13 cellular contexts compared by ENCODE assay signal in genomic region chr15:41943543-41944312, GRCh38. TPM values are rescaled to one million over a fixed set of nuclear protein-coding genes. Genes with fewer than 3 reads are reported as not detected.
A peak's percentile ranks its signal among the peaks of the same experiment; 100 is the strongest.
DNase-seq lines count a peak whose midpoint lies in the region; ATAC-seq and TF ChIP-seq lines count a peak whose summit lies in the region.
"Had no signal": no experiment of that assay in that cellular context is flagged by ENCODE, and none has a peak within 500 bp of the region (broad histone marks: within the 10 kb centered on the region; RNA-seq: fewer than 3 reads in every experiment).

No MANE protein-coding gene starts in this region.

- DNase-seq in T-helper 1 cell: no peak
- DNase-seq in breast epithelium (ENCODE audit: low spot score in 2 of 2): peak in 1 of 2 donors; percentile 16
- DNase-seq in tibial nerve (ENCODE audit: low spot score in 2 of 2): no peak
- no peak for DNase-seq in stimulated activated naive CD4-positive, alpha-beta T cell (lab: John Stamatoyannopoulos, UW)
- DNase-seq in NCI-H1048 (lab: John Stamatoyannopoulos, UW): no peak
- DNase-seq: activated gamma-delta T cell, colonic mucosa, NCI-H446, SHP77 treated with DMSO at 0.1 percent for 48 hours had no signal

- TF ChIP-seq EP300 in tibial nerve (IDR thresholded peaks at IDR 0.05): no peak

- no peaks in the 10 kb centered on the region for H3K9me3 Mint-ChIP-seq in T-helper 1 cell treated with Interleukin-12 subunit alpha and Interleukin-12 subunit beta and Interleukin-4 antibody, amounts not matched to agents 30 μg/mL and 1 μg/mL, for 36 hours

- intact Hi-C loops in breast epithelium (cut with DNase I; ENCODE audit: low total_unique reads): no loop called here

- H3K36me3 ChIP-seq in breast epithelium: no peaks in the 10 kb centered on the region
- H3K36me3 ChIP-seq in mesodermal cell (ENCODE audit: control insufficient read depth, insufficient read depth, low read length): peaks cover 40% of the 10 kb centered on the region
- peaks cover 0 to 22% (median 0%) of the 10 kb centered on the region in 3 donors for H3K36me3 ChIP-seq in tibial nerve
- H3K36me3 ChIP-seq: colonic mucosa had no signal

- H3K4me3 ChIP-seq in breast epithelium (peak overlapping the region in 1 of 3 donors; percentile 17), mesodermal cell (ENCODE audit: extremely low read depth, insufficient read depth, low read length, poor library complexity, severe bottlenecking) (no peak overlapping the region), tibial nerve (no peak overlapping the region)
- H3K4me3 ChIP-seq: colonic mucosa had no signal

- peaks cover 30% of the 10 kb centered on the region for H3K4me1 Mint-ChIP-seq in T-helper 1 cell treated with Interleukin-12 subunit alpha and Interleukin-12 subunit beta and Interleukin-4 antibody, amounts not matched to agents 30 μg/mL and 1 μg/mL, for 36 hours (ENCODE audit: low read depth)

- no peak for TF ChIP-seq CTCF in breast epithelium (IDR thresholded peaks at IDR 0.05)
- TF ChIP-seq CTCF in tibial nerve (IDR thresholded peaks at IDR 0.05): no peak

- TF ChIP-seq POLR2A in breast epithelium (IDR thresholded peaks at IDR 0.05): no peak
- TF ChIP-seq POLR2A in tibial nerve (IDR thresholded peaks at IDR 0.05): no peak

- no peaks in the 10 kb centered on the region for H3K4me1 ChIP-seq in breast epithelium
- peaks cover 76% of the 10 kb centered on the region for H3K4me1 ChIP-seq in mesodermal cell (ENCODE audit: control insufficient read depth, insufficient read depth, low read length, poor library complexity, severe bottlenecking)
- H3K4me1 ChIP-seq in tibial nerve: peaks cover 0 to 28% (median 10%) of the 10 kb centered on the region in 4 donors
- H3K4me1 ChIP-seq: colonic mucosa had no signal

- peak overlapping the region; percentile 11 for H3K27ac Mint-ChIP-seq in T-helper 1 cell treated with Interleukin-12 subunit alpha and Interleukin-12 subunit beta and Interleukin-4 antibody, amounts not matched to agents 30 μg/mL and 1 μg/mL, for 36 hours

- H3K4me3 Mint-ChIP-seq in T-helper 1 cell treated with Interleukin-12 subunit alpha and Interleukin-12 subunit beta and Interleukin-4 antibody, amounts not matched to agents 30 μg/mL and 1 μg/mL, for 36 hours: no peak overlapping the region

- peak overlapping the region; percentile 80 to 81 for H3K27ac ChIP-seq in breast epithelium
- H3K27ac ChIP-seq in mesodermal cell (ENCODE audit: low read depth, low read length, severe bottlenecking): peak overlapping the region; percentile 99
- H3K27ac ChIP-seq in tibial nerve: peak overlapping the region; percentile 23 to 70 (median 56)
- H3K27ac ChIP-seq: colonic mucosa, KMS-11 had no signal

- H3K36me3 Mint-ChIP-seq in T-helper 1 cell treated with Interleukin-12 subunit alpha and Interleukin-12 subunit beta and Interleukin-4 antibody, amounts not matched to agents 30 μg/mL and 1 μg/mL, for 36 hours (ENCODE audit: low read depth): peaks cover 31% of the 10 kb centered on the region

- no peaks in the 10 kb centered on the region for H3K9me3 ChIP-seq in breast epithelium
- peaks cover 4% of the 10 kb centered on the region for H3K9me3 ChIP-seq in mesodermal cell (ENCODE audit: control insufficient read depth, low read length)
- no peaks in the 10 kb centered on the region for H3K9me3 ChIP-seq in tibial nerve
- H3K9me3 ChIP-seq: colonic mucosa had no signal

- H3K27me3 Mint-ChIP-seq in T-helper 1 cell treated with Interleukin-12 subunit alpha and Interleukin-12 subunit beta and Interleukin-4 antibody, amounts not matched to agents 30 μg/mL and 1 μg/mL, for 36 hours (ENCODE audit: low read depth): no peaks in the 10 kb centered on the region

- no peaks in the 10 kb centered on the region for H3K27me3 ChIP-seq in breast epithelium
- no peaks in the 10 kb centered on the region for H3K27me3 ChIP-seq in tibial nerve
- H3K27me3 ChIP-seq: colonic mucosa had no signal

- 91 to 95% methylated on average over 6 of the region's 6 CpGs for WGBS in mesodermal cell (ENCODE audit: insufficient coverage in 2 of 2), 2 experiments
- WGBS in tibial nerve, 2 donors: 69 to 73% methylated on average over 6 of the region's 6 CpGs

- no peak for ATAC-seq in GM21717 (IDR thresholded peaks at IDR 0.05; ENCODE audit: unreplicated experiment)

RNA-seq across cellular contexts. Expression of gene EHD4, which starts 28.6 kb away (rescaled TPM):
- 10 to 100 TPM; 30.2 to 30.5 (median 30.4) TPM for total RNA-seq in breast epithelium
- polyA plus RNA-seq in mesodermal cell (2013, experiment 1 of 2): 23.0 TPM
- polyA plus RNA-seq in mesodermal cell (2013, experiment 2 of 2): 19.8 TPM
- 10 to 100 TPM; 13.2 to 31.5 (median 22.0) TPM for total RNA-seq in tibial nerve

RNA-seq across cellular contexts. Expression of gene SPTBN5, which starts 49.9 kb away (rescaled TPM):
- total RNA-seq in breast epithelium: 1 to 10 TPM in 2 of 3 donors, under 1 TPM in 1; 0.16 to 2.3 (median 2.0) TPM
- polyA plus RNA-seq in mesodermal cell (2013, experiment 1 of 2): 0.52 TPM
- 0.30 TPM for polyA plus RNA-seq in mesodermal cell (2013, experiment 2 of 2)
- total RNA-seq in tibial nerve: 10 to 100 TPM; 16.5 to 34.5 (median 19.9) TPM

Comparison
In these comparisons a context has a peak if more than half of its experiments do, and no peak if none do; other contexts are left out.
1. RNA of gene SPTBN5, which starts 49.9 kb away (total RNA-seq): 16.5 to 34.5 TPM in tibial nerve; 0.16 to 2.3 TPM in breast epithelium; every median in the first group is over 4 times any median in the second.
2. Peak in every context shown above with its lines, with median percentiles within 50 percentile points of each other: H3K27ac ChIP-seq.